22 cellular contexts compared by ENCODE assay signal in genomic region chr2:232896700-232897385, GRCh38. TPM values are rescaled to one million over a fixed set of nuclear protein-coding genes. Genes with fewer than 3 reads are reported as not detected.
DNase-seq lines count a peak whose midpoint lies in the region; ATAC-seq and TF ChIP-seq lines count a peak whose summit lies in the region.
"Had no signal": no experiment of that assay in that cellular context is flagged by ENCODE, and none has a peak within 500 bp of the region (broad histone marks: within the 10 kb centered on the region; RNA-seq: fewer than 3 reads in every experiment).

No MANE protein-coding gene starts in this region.

- H3K9me3 ChIP-seq in heart right ventricle (no peaks in the 10 kb centered on the region), T-helper 17 cell (ENCODE audit: control insufficient read depth, low read length, poor library complexity, severe bottlenecking) (no peaks in the 10 kb centered on the region)
- H3K9me3 ChIP-seq: BLaER1 had no signal

- CTCF ChIA-PET in activated CD8-positive, alpha-beta T cell treated with anti-CD3 and anti-CD28 coated beads for 36 hours (lab: Charles Lee): interaction anchor here (0.8 to 1.6 kb wide), 2 partner anchors 132 to 163 kb away, joined by 3 read pairs; partner anchors contain the start of gene INPP5D
- CTCF ChIA-PET in activated CD8-positive, alpha-beta T cell treated with anti-CD3 and anti-CD28 coated beads, Interleukin-2, amount 10 ng/mL, durations not matched to agents 7 days and 5 days (lab: Charles Lee): no interaction called here

- POLR2A ChIA-PET in activated CD8-positive, alpha-beta T cell treated with anti-CD3 and anti-CD28 coated beads for 36 hours (lab: Charles Lee): no interaction called here
- POLR2A ChIA-PET in activated CD8-positive, alpha-beta T cell treated with anti-CD3 and anti-CD28 coated beads, Interleukin-2, amount 10 ng/mL, durations not matched to agents 7 days and 5 days (lab: Charles Lee): no interaction called here

- no peak for ATAC-seq in activated CD8-positive, alpha-beta T cell treated with anti-CD3 and anti-CD28 coated beads for 36 hours
- no peak for ATAC-seq in activated CD8-positive, alpha-beta T cell treated with anti-CD3 and anti-CD28 coated beads, Interleukin-2, amount 10 ng/mL, durations not matched to agents 7 days and 5 days
- ATAC-seq in heart right ventricle (no peak), T-helper 17 cell (no peak)

- no peaks in the 10 kb centered on the region for H3K36me3 Mint-ChIP-seq in activated CD8-positive, alpha-beta T cell treated with anti-CD3 and anti-CD28 coated beads for 36 hours (ENCODE audit: low read depth)
- H3K36me3 Mint-ChIP-seq in activated CD8-positive, alpha-beta T cell treated with anti-CD3 and anti-CD28 coated beads, Interleukin-2, amount 10 ng/mL, durations not matched to agents 7 days and 5 days (ENCODE audit: low read depth): no peaks in the 10 kb centered on the region
- H3K36me3 Mint-ChIP-seq in osteocyte (ENCODE audit: unreplicated experiment): no peaks in the 10 kb centered on the region
- H3K36me3 Mint-ChIP-seq in T-helper 17 cell (ENCODE audit: low read depth): no peaks in the 10 kb centered on the region
- H3K36me3 Mint-ChIP-seq: IgD-negative memory B cell had no signal

- intact Hi-C loops in activated CD8-positive, alpha-beta T cell treated with anti-CD3 and anti-CD28 coated beads for 36 hours (cut with micrococcal nuclease): no loop called here
- intact Hi-C loops in cardiac septum (cut with DNase I): no loop called here
- intact Hi-C loops in heart right ventricle (cut with DNase I): no loop called here

- TF ChIP-seq CTCF in activated CD8-positive, alpha-beta T cell treated with anti-CD3 and anti-CD28 coated beads for 36 hours (IDR thresholded peaks at IDR 0.05): no peak
- TF ChIP-seq CTCF in heart right ventricle (IDR thresholded peaks at IDR 0.05): no peak
- no peak for TF ChIP-seq CTCF in osteocyte (IDR thresholded peaks at IDR 0.05)

- H3K4me1 ChIP-seq in heart right ventricle: peaks cover 0 to 11% (median 0%) of the 10 kb centered on the region in 9 donors
- H3K4me1 ChIP-seq: BLaER1 had no signal

- no peak overlapping the region for H3K4me3 ChIP-seq in heart right ventricle
- H3K4me3 ChIP-seq: BLaER1 had no signal

- peak overlapping the region; percentile 10 for H3K27ac Mint-ChIP-seq in activated CD8-positive, alpha-beta T cell treated with anti-CD3 and anti-CD28 coated beads for 36 hours
- no peak overlapping the region for H3K27ac Mint-ChIP-seq in activated CD8-positive, alpha-beta T cell treated with anti-CD3 and anti-CD28 coated beads, Interleukin-2, amount 10 ng/mL, durations not matched to agents 7 days and 5 days
- H3K27ac Mint-ChIP-seq in osteocyte (ENCODE audit: unreplicated experiment) (no peak overlapping the region), T-helper 17 cell (no peak overlapping the region)
- H3K27ac Mint-ChIP-seq: CD4-positive, alpha-beta T cell; IgD-negative memory B cell had no signal

- H3K27me3 Mint-ChIP-seq in activated CD8-positive, alpha-beta T cell treated with anti-CD3 and anti-CD28 coated beads for 36 hours: peaks cover 5% of the 10 kb centered on the region
- no peaks in the 10 kb centered on the region for H3K27me3 Mint-ChIP-seq in activated CD8-positive, alpha-beta T cell treated with anti-CD3 and anti-CD28 coated beads, Interleukin-2, amount 10 ng/mL, durations not matched to agents 7 days and 5 days (ENCODE audit: low read depth)
- H3K27me3 Mint-ChIP-seq in osteocyte (ENCODE audit: unreplicated experiment) (no peaks in the 10 kb centered on the region), T-helper 17 cell (peaks cover 14% of the 10 kb centered on the region)

- H3K27me3 ChIP-seq in heart right ventricle: peaks cover 0 to 47% (median 17%) of the 10 kb centered on the region in 7 donors
- H3K27me3 ChIP-seq: BLaER1 had no signal

- no peak for DNase-seq in activated CD8-positive, alpha-beta T cell treated with anti-CD3 and anti-CD28 coated beads for 36 hours
- no peak for DNase-seq in activated CD8-positive, alpha-beta T cell treated with anti-CD3 and anti-CD28 coated beads, Interleukin-2, amount 10 ng/mL, durations not matched to agents 7 days and 5 days
- DNase-seq in cardiac septum (ENCODE audit: low spot score): peak; percentile 49
- no peak for DNase-seq in heart right ventricle
- DNase-seq in osteocyte (ENCODE audit: extremely low spot score, unreplicated experiment): peak; percentile 76
- no peak for DNase-seq in T-helper 17 cell
- DNase-seq in activated CD4-positive, alpha-beta T cell treated with anti-CD3 and anti-CD28 coated beads for 1 hour: no peak
- DNase-seq in NCI-H774 (lab: John Stamatoyannopoulos, UW): no peak
- DNase-seq: ACHN; CD4-positive, alpha-beta T cell; COR-L47; DMS79; NCI-H1105; NCI-H146; NCI-H2029; NCI-H2227 treated with DMSO at 0.1 percent for 48 hours; NCI-H510A; OCI-M1; SHP77 treated with DMSO at 0.1 percent for 48 hours had no signal

- no peaks in the 10 kb centered on the region for H3K9me3 Mint-ChIP-seq in activated CD8-positive, alpha-beta T cell treated with anti-CD3 and anti-CD28 coated beads for 36 hours
- H3K9me3 Mint-ChIP-seq in activated CD8-positive, alpha-beta T cell treated with anti-CD3 and anti-CD28 coated beads, Interleukin-2, amount 10 ng/mL, durations not matched to agents 7 days and 5 days (ENCODE audit: insufficient read depth): no peaks in the 10 kb centered on the region
- H3K9me3 Mint-ChIP-seq in osteocyte (ENCODE audit: unreplicated experiment): no peaks in the 10 kb centered on the region
- H3K9me3 Mint-ChIP-seq: CD4-positive, alpha-beta T cell; IgD-negative memory B cell had no signal

- H3K4me3 Mint-ChIP-seq in activated CD8-positive, alpha-beta T cell treated with anti-CD3 and anti-CD28 coated beads for 36 hours: no peak overlapping the region
- H3K4me3 Mint-ChIP-seq in activated CD8-positive, alpha-beta T cell treated with anti-CD3 and anti-CD28 coated beads, Interleukin-2, amount 10 ng/mL, durations not matched to agents 7 days and 5 days: no peak overlapping the region
- no peak overlapping the region for H3K4me3 Mint-ChIP-seq in osteocyte (ENCODE audit: unreplicated experiment)
- no peak overlapping the region for H3K4me3 Mint-ChIP-seq in T-helper 17 cell
- H3K4me3 Mint-ChIP-seq: CD4-positive, alpha-beta T cell; IgD-negative memory B cell had no signal

- H3K4me1 Mint-ChIP-seq in activated CD8-positive, alpha-beta T cell treated with anti-CD3 and anti-CD28 coated beads for 36 hours (ENCODE audit: low read depth): peaks cover 6% of the 10 kb centered on the region
- H3K4me1 Mint-ChIP-seq in activated CD8-positive, alpha-beta T cell treated with anti-CD3 and anti-CD28 coated beads, Interleukin-2, amount 10 ng/mL, durations not matched to agents 7 days and 5 days (ENCODE audit: low read depth): no peaks in the 10 kb centered on the region
- H3K4me1 Mint-ChIP-seq in osteocyte (ENCODE audit: unreplicated experiment) (peaks cover 4% of the 10 kb centered on the region), T-helper 17 cell (no peaks in the 10 kb centered on the region)
- H3K4me1 Mint-ChIP-seq: IgD-negative memory B cell had no signal

- no peak overlapping the region for H3K27ac ChIP-seq in heart right ventricle
- H3K27ac ChIP-seq: 22Rv1, BLaER1 had no signal

- no peaks in the 10 kb centered on the region for H3K36me3 ChIP-seq in heart right ventricle
- H3K36me3 ChIP-seq: BLaER1 had no signal

- WGBS in heart right ventricle, 2 donors: 90 to 95% methylated on average over 4 to 6 of the region's 6 CpGs

RNA-seq across cellular contexts. Expression of gene SNORC, which starts 26.8 kb away (rescaled TPM):
- 1 to 10 TPM; 2.1 to 2.4 TPM for total RNA-seq in activated CD8-positive, alpha-beta T cell treated with anti-CD3 and anti-CD28 coated beads for 36 hours
- 1 to 10 TPM in 1 of 2 experiments, under 1 TPM in 1; 0.99 to 2.2 TPM for total RNA-seq in activated CD8-positive, alpha-beta T cell treated with anti-CD3 and anti-CD28 coated beads, Interleukin-2, amount 10 ng/mL, durations not matched to agents 7 days and 5 days
- total RNA-seq in cardiac septum: 1.1 TPM
- 1 to 10 TPM in 4 of 10 donors, under 1 TPM in 6; 0.71 to 1.7 (median 0.94) TPM for total RNA-seq in heart right ventricle
- 1 to 10 TPM in 1 of 2 donors, under 1 TPM in 1; 0.70 to 1.6 TPM for polyA plus RNA-seq in heart right ventricle
- 1.9 and 2.1 TPM in 2 replicates for total RNA-seq in osteocyte
- 1 to 10 TPM; 1.0 TPM for total RNA-seq in T-helper 17 cell
- polyA plus RNA-seq: IgD-negative memory B cell had no signal

Comparison
In these comparisons a context has a peak if more than half of its experiments do, and no peak if none do; other contexts are left out.
1. DNase-seq: peak in cardiac septum (single experiment) and osteocyte (single experiment); none in activated CD8-positive, alpha-beta T cell treated with anti-CD3 and anti-CD28 coated beads for 36 hours (single experiment), activated CD8-positive, alpha-beta T cell treated with anti-CD3 and anti-CD28 coated beads, Interleukin-2, amount 10 ng/mL, durations not matched to agents 7 days and 5 days (single experiment), heart right ventricle (0 of 2), T-helper 17 cell (0 of 3), activated CD4-positive, alpha-beta T cell treated with anti-CD3 and anti-CD28 coated beads for 1 hour (single experiment) and NCI-H774 (single experiment).